ENCODE assay signal across 35 cellular contexts in genomic region chr1:32228771-32229170, GRCh38. TPM values are rescaled to one million over a fixed set of nuclear protein-coding genes. Genes with fewer than 3 reads are reported as not detected.
"Had no signal": no experiment of that assay in that cellular context is flagged by ENCODE, and none has a peak within 500 bp of the region (broad histone marks: within the 10 kb centered on the region; RNA-seq: fewer than 3 reads in every experiment).

No MANE protein-coding gene starts in this region.

- H3K9me3 Mint-ChIP-seq: activated T-cell treated with anti-CD3 and anti-CD28 coated beads, Interleukin-2, amount 50 U/mL, for 4 hours; activated T-helper 2 cell treated with anti-CD3 and anti-CD28 coated beads, Interferon-gamma antibody, Interleukin-2, Interleukin-4, amounts not matched to agents 10 μg/mL and 5 μg/mL and 100 μg/mL, durations not matched to agents 14 hours and 24 hours and 36 hours; nephron; T-cell had no signal

- H2AFZ ChIP-seq: hepatocyte had no signal

- H3K27ac ChIP-seq: gastroesophageal sphincter, hepatocyte, neutrophil, ovary, prostate gland, skin epidermis, tibial nerve, VCaP had no signal

- H3K27me3 ChIP-seq: gastroesophageal sphincter, hepatocyte, neutrophil, ovary, tibial nerve had no signal

- H3K4me3 ChIP-seq: gastroesophageal sphincter, hepatocyte, mucosa of descending colon, ovary, prostate gland, skin epidermis, tibial nerve had no signal

- H3K36me3 ChIP-seq: ovary had no signal

- H3K27me3 Mint-ChIP-seq: T-cell had no signal

- ATAC-seq: activated CD4-positive, CD25-positive, alpha-beta regulatory T cell treated with anti-CD3 and anti-CD28 coated beads, Interleukin-2, amount 50 U/mL, for 24 hours; activated T-cell treated with anti-CD3 and anti-CD28 coated beads, Interleukin-2, amount 50 U/mL, for 4 hours; gastroesophageal sphincter; left ventricle myocardium superior; mucosa of descending colon; sciatic nerve; T-cell had no signal

- H3K27ac Mint-ChIP-seq: activated T-helper 2 cell treated with anti-CD3 and anti-CD28 coated beads, Interferon-gamma antibody, Interleukin-2, Interleukin-4, amounts not matched to agents 10 μg/mL and 5 μg/mL and 100 μg/mL, durations not matched to agents 14 hours and 24 hours and 36 hours; nephron had no signal

- H3K4me2 ChIP-seq: hepatocyte had no signal

- FAIRE-seq: endothelial cell of umbilical vein, keratinocyte, TTC549 had no signal

- H3K4me3 Mint-ChIP-seq: activated T-cell treated with anti-CD3 and anti-CD28 coated beads, Interleukin-2, amount 50 U/mL, for 4 hours; nephron; T-cell had no signal

- H3K9me3 ChIP-seq: gastroesophageal sphincter, mucosa of descending colon, neutrophil, ovary, prostate gland, tibial nerve had no signal

- DNase-seq: activated CD4-positive, alpha-beta T cell treated with anti-CD3 and anti-CD28 coated beads for 48 hours; activated CD4-positive, alpha-beta T cell treated with anti-CD3 and anti-CD28 coated beads, Interleukin-2, amount 50 U/mL, for 48 hours; activated CD8-positive, alpha-beta memory T cell treated with anti-CD3 and anti-CD28 coated beads, Interleukin-2, amount 50 U/mL, for 48 hours; activated naive CD4-positive, alpha-beta T cell; activated T-cell treated with anti-CD3 and anti-CD28 coated beads, Interleukin-2, amount 50 U/mL, for 4 hours; amniotic stem cell; left cardiac atrium; left ventricle myocardium superior; mucosa of descending colon; ovary; retina; stimulated activated CD4-positive, alpha-beta T cell treated with anti-CD3 and anti-CD28 coated beads, Interleukin-12 subunit alpha, Interleukin-12 subunit beta, amount 100 ng/mL, for 4 hours; stimulated activated CD4-positive, alpha-beta T cell treated with anti-CD3 and anti-CD28 coated beads, Interleukin-4, amount 100 ng/mL, for 1 hour; T-cell had no signal

RNA-seq across cellular contexts. Expression of gene DCDC2B, which starts 19.9 kb away (rescaled TPM):
- total RNA-seq: activated T-cell treated with anti-CD3 and anti-CD28 coated beads, Interleukin-2, amount 50 U/mL, for 4 hours; activated T-helper 2 cell treated with anti-CD3 and anti-CD28 coated beads, Interferon-gamma antibody, Interleukin-2, Interleukin-4, amounts not matched to agents 10 μg/mL and 5 μg/mL and 100 μg/mL, durations not matched to agents 14 hours and 24 hours and 36 hours; endothelial cell of umbilical vein; fibroblast of lung; fibroblast of villous mesenchyme; gastroesophageal sphincter; hepatocyte; left cardiac atrium; left ventricle myocardium superior; lung microvascular endothelial cell; mesenteric fat pad; mucosa of descending colon; prostate gland; sciatic nerve; temporal lobe; tibial nerve; urinary bladder had no signal
- polyA plus RNA-seq: endothelial cell of umbilical vein, fibroblast of lung, keratinocyte, urinary bladder had no signal

RNA-seq across cellular contexts. Expression of gene LCK, which starts 22.3 kb away (rescaled TPM):
- total RNA-seq: endothelial cell of umbilical vein, fibroblast of lung, myocyte, temporal lobe had no signal
- polyA plus RNA-seq: fibroblast of lung had no signal
